ENCODE assay signal across 11 cellular contexts in the genomic region with DNA sequence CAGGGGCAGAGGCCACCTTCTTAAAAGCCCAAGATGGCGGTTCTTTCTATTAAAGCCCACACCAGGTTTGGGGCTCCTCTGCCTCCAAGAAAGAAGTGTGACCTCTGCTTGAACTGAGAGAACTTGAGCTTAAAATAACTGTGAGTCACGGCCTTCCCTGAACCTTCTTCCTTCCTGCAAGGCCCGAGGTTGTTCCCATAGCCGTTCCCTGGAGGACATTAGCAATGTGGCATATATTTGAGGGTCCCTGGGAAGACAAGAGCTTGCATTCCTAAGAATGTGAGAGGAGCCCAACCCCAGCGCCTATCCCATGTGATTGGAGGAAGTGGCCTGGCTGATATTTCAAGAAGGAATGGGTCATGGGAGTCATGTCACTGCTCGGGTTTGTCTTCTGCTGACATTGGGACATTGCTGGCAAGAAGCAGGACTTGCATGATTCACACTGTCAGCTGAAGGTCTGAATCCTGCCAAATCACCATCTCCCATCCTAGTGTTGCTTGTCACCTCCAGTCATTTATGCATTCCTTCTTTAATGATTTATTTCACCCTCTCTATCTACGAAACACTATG.
DNase-seq lines count a peak whose midpoint lies in the region; ATAC-seq and TF ChIP-seq lines count a peak whose summit lies in the region.
"Had no signal": no experiment of that assay in that cellular context is flagged by ENCODE, and none has a peak within 500 bp of the region (broad histone marks: within the 10 kb centered on the region; RNA-seq: fewer than 3 reads in every experiment).

No MANE protein-coding gene starts in this region.

- in situ Hi-C loops in astrocyte of the cerebellum (cut with HindIII; ENCODE audit: low sequenced_read_pairs): no loop called here

- DNase-seq in HS-27A (ENCODE audit: low read depth) (peak; percentile 77), astrocyte of the cerebellum (ENCODE audit: low read depth) (peak; percentile 13), iris pigment epithelial cell (ENCODE audit: low read depth) (peak; percentile 78), spleen (no peak), natural killer cell (no peak), kidney glomerular epithelial cell (lab: John Stamatoyannopoulos, UW) (no peak), smooth muscle cell (lab: John Stamatoyannopoulos, UW; ENCODE audit: unreplicated experiment) (no peak)
- no peak for DNase-seq in activated CD8-positive, alpha-beta memory T cell treated with anti-CD3 and anti-CD28 coated beads for 24 hours
- DNase-seq: activated naive CD8-positive, alpha-beta T cell treated with anti-CD3 and anti-CD28 coated beads, Interleukin-2, amount 50 U/mL, for 24 hours; NCI-H69 had no signal

- H3F3A ChIP-seq in smooth muscle cell (ENCODE audit: low read depth): no peaks in the 10 kb centered on the region

- no peak for TF ChIP-seq POLR2A in spleen (IDR thresholded peaks at IDR 0.05)

- H3K4me3 ChIP-seq in astrocyte of the cerebellum (ENCODE audit: low read depth, low read length) (no peak overlapping the region), spleen (no peak overlapping the region), smooth muscle cell (no peak overlapping the region)
- H3K4me3 ChIP-seq: vagina had no signal

- no peak overlapping the region for H3K27ac Mint-ChIP-seq in natural killer cell
- H3K27ac Mint-ChIP-seq: activated naive CD8-positive, alpha-beta T cell treated with anti-CD3 and anti-CD28 coated beads, Interleukin-2, amount 50 U/mL, for 24 hours had no signal

- no peak for TF ChIP-seq CTCF in astrocyte of the cerebellum (IDR thresholded peaks at IDR 0.05; ENCODE audit: low read depth, low read length, missing control alignments)
- no peak for TF ChIP-seq CTCF in spleen (IDR thresholded peaks at IDR 0.05 in 8 of 11, conservative IDR thresholded peaks at IDR 0.05 in 3 of 11)
- no peak for TF ChIP-seq CTCF in natural killer cell (IDR thresholded peaks at IDR 0.05)
- no peak for TF ChIP-seq CTCF in smooth muscle cell (IDR thresholded peaks at IDR 0.05; ENCODE audit: borderline replicate concordance, insufficient read depth, poor library complexity, severe bottlenecking)

- no peak overlapping the region for H3K4me3 Mint-ChIP-seq in natural killer cell
- H3K4me3 Mint-ChIP-seq: activated naive CD8-positive, alpha-beta T cell treated with anti-CD3 and anti-CD28 coated beads, Interleukin-2, amount 50 U/mL, for 24 hours had no signal

- WGBS in spleen, 5 donors: 44 to 69% (median 47%) methylated on average over 5 to 7 of the region's 7 CpGs
- 67% methylated on average over 7 of the region's 7 CpGs for WGBS in smooth muscle cell (ENCODE audit: low lambda C conversion rate)

- H3K27me3 ChIP-seq in spleen (replicated peaks in 1 of 7) (no peaks in the 10 kb centered on the region), smooth muscle cell (ENCODE audit: low read depth) (no peaks in the 10 kb centered on the region)
- H3K27me3 ChIP-seq: vagina had no signal

- intact Hi-C loops in spleen (cut with DNase I; ENCODE audit: low total_unique reads) (no loop called here), natural killer cell (cut with micrococcal nuclease) (no loop called here)

- no peaks in the 10 kb centered on the region for H4K20me1 ChIP-seq in smooth muscle cell (ENCODE audit: low read depth)

- peak overlapping the region in 7 of 8 donors; percentile 23 to 65 (median 60) for H3K27ac ChIP-seq in spleen
- H3K27ac ChIP-seq in smooth muscle cell (ENCODE audit: low read depth): no peak overlapping the region
- H3K27ac ChIP-seq: vagina had no signal

- no peaks in the 10 kb centered on the region for H3K36me3 Mint-ChIP-seq in natural killer cell

- H3K4me2 ChIP-seq in smooth muscle cell: no peak overlapping the region

- H3K9me3 Mint-ChIP-seq in natural killer cell: no peaks in the 10 kb centered on the region
- H3K9me3 Mint-ChIP-seq: activated naive CD8-positive, alpha-beta T cell treated with anti-CD3 and anti-CD28 coated beads, Interleukin-2, amount 50 U/mL, for 24 hours had no signal

- H3K27me3 Mint-ChIP-seq in natural killer cell (ENCODE audit: low read depth in 2 of 2): peaks cover 0 to 3% of the 10 kb centered on the region in 2 donors
- H3K27me3 Mint-ChIP-seq: activated naive CD8-positive, alpha-beta T cell treated with anti-CD3 and anti-CD28 coated beads, Interleukin-2, amount 50 U/mL, for 24 hours had no signal

- H3K36me3 ChIP-seq in spleen (no peaks in the 10 kb centered on the region), smooth muscle cell (ENCODE audit: low read depth) (no peaks in the 10 kb centered on the region)
- H3K36me3 ChIP-seq: vagina had no signal

- H3K4me1 ChIP-seq in spleen (peaks cover 0 to 19% (median 10%) of the 10 kb centered on the region in 6 donors), smooth muscle cell (ENCODE audit: low read depth) (no peaks in the 10 kb centered on the region)
- H3K4me1 ChIP-seq: vagina had no signal

- H3K9me3 ChIP-seq in spleen: no peaks in the 10 kb centered on the region
- H3K9me3 ChIP-seq in smooth muscle cell (replicated peaks; ENCODE audit: low read depth): no peaks in the 10 kb centered on the region
- H3K9me3 ChIP-seq: vagina had no signal

- no peaks in the 10 kb centered on the region for H3K4me1 Mint-ChIP-seq in natural killer cell
- H3K4me1 Mint-ChIP-seq: activated naive CD8-positive, alpha-beta T cell treated with anti-CD3 and anti-CD28 coated beads, Interleukin-2, amount 50 U/mL, for 24 hours had no signal

- no peak for ATAC-seq in natural killer cell
- ATAC-seq: activated naive CD8-positive, alpha-beta T cell treated with anti-CD3 and anti-CD28 coated beads, Interleukin-2, amount 50 U/mL, for 24 hours had no signal

- no peak overlapping the region for H2AFZ ChIP-seq in smooth muscle cell (ENCODE audit: low read depth)

- no peak overlapping the region for H3K9ac ChIP-seq in smooth muscle cell (ENCODE audit: low read depth)

- H3K79me2 ChIP-seq in smooth muscle cell (ENCODE audit: low read depth): no peaks in the 10 kb centered on the region

Comparison
In these comparisons a context has a peak if more than half of its experiments do, and no peak if none do; other contexts are left out.
1. DNase-seq: peak in HS-27A (single experiment), astrocyte of the cerebellum (single experiment) and iris pigment epithelial cell (single experiment); none in spleen (single experiment), natural killer cell (single experiment), activated CD8-positive, alpha-beta memory T cell treated with anti-CD3 and anti-CD28 coated beads for 24 hours (single experiment), kidney glomerular epithelial cell (single experiment) and smooth muscle cell (single experiment).